26 cellular contexts compared by ENCODE assay signal in the genomic region with DNA sequence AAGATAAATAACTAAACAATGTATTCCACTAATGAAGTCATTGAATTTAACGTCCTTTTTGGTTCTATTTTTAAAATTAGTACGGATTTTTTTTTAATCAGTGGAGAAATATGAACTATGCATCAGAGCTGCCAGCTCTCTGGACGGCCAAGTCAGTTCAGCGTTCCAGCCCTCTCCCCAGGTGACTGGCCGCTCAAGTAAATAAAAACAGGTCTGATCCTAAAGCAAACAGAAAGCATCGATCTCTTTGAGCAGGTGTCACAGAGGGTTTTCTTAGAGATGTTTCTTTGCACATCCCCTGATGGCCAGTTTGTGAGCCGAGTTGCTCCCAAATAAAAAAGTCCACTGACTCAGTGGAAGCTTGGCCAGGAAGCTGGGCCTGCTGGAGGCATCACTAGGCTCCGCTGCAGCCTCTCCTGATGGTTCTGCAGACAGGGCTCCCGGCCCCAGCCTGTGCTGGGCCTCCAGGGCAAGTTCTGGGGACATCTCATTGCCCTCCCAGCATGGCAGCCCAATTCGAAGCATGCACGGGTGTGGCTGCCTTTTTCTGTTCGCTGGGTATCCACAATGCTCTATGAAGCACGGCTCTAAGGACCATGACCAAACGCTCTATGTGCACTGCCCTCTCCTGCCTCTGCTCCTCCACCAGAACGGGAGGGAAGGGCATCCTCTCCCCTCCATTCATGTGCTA.
DNase-seq lines count a peak whose midpoint lies in the region; ATAC-seq, FAIRE-seq and TF ChIP-seq lines count a peak whose summit lies in the region.
"Had no signal": no experiment of that assay in that cellular context is flagged by ENCODE, and none has a peak within 500 bp of the region (broad histone marks: within the 10 kb centered on the region; RNA-seq: fewer than 3 reads in every experiment).

No MANE protein-coding gene starts in this region.

- no peaks in the 10 kb centered on the region for H3K36me3 Mint-ChIP-seq in CD4-positive, alpha-beta memory T cell
- H3K36me3 Mint-ChIP-seq: brain; CD8-positive, alpha-beta memory T cell had no signal

- CTCF ChIA-PET in HepG2 (lab: Yijun Ruan, JAX; ENCODE audit: low intra/inter-chr PET ratio, low total read pairs) = no interaction called here
- CTCF ChIA-PET in CD4-positive, alpha-beta memory T cell (lab: Charles Lee; ENCODE audit: partially characterized antibody) = no interaction called here

- intact Hi-C loops in HepG2 (cut with micrococcal nuclease; ENCODE audit: unreplicated experiment) = no loop called here
- intact Hi-C loops in sigmoid colon (cut with DNase I) = no loop called here
- intact Hi-C loops in CD4-positive, alpha-beta memory T cell (cut with micrococcal nuclease) = no loop called here

- peaks cover 0 to 5% (median 1%) of the 10 kb centered on the region in 8 donors for H3K9me3 Mint-ChIP-seq in CD4-positive, alpha-beta memory T cell
- H3K9me3 Mint-ChIP-seq: activated CD4-positive, alpha-beta T cell treated with anti-CD3 and anti-CD28 coated beads, Interleukin-2, amount 10 ng/mL, durations not matched to agents 7 days and 5 days; activated T-cell treated with anti-CD3 and anti-CD28 coated beads, Interleukin-2, amount 50 U/mL, for 4 hours had no signal

- DNase-seq in NCI-H748 (lab: John Stamatoyannopoulos, UW; ENCODE audit: unreplicated experiment) (peak; percentile 52), NCI-H748 treated with DMSO at 0.1 percent for 48 hours (lab: John Stamatoyannopoulos, UW) (no peak), NCI-H510A (lab: John Stamatoyannopoulos, UW) (peak; percentile 36), HepG2 (ENCODE audit: low spot score) (no peak), sigmoid colon (peak; percentile 32), 8988T (no peak)
- DNase-seq in CD4-positive, alpha-beta memory T cell = no peak
- DNase-seq: activated CD4-positive, alpha-beta T cell treated with anti-CD3 and anti-CD28 coated beads, Interleukin-2, amount 10 ng/mL, durations not matched to agents 7 days and 5 days; activated naive CD4-positive, alpha-beta T cell; activated T-cell treated with anti-CD3 and anti-CD28 coated beads, Interleukin-2, amount 50 U/mL, for 4 hours; CD8-positive, alpha-beta memory T cell; MM.1S; NCI-H1417 treated with DMSO at 0.1 percent for 48 hours; NCI-H2107; NCI-H446 treated with DMSO at 0.1 percent for 48 hours; SIG-M5; stimulated activated naive CD4-positive, alpha-beta T cell treated with Interleukin-2 at 50 U/mL for 16 hours; SW 1271; T1000 had no signal

- no peaks in the 10 kb centered on the region for H3K79me2 ChIP-seq in HepG2 (ENCODE audit: insufficient read depth, low read length)

- no peak overlapping the region for H3K27ac Mint-ChIP-seq in CD4-positive, alpha-beta memory T cell
- H3K27ac Mint-ChIP-seq: CD8-positive, alpha-beta memory T cell had no signal

- no peak for FAIRE-seq in HepG2 (lab: Jason Lieb, UNC)
- FAIRE-seq: K562 had no signal

- TF ChIP-seq RAD21 in HepG2 (CRISPR knock-in tag; IDR thresholded peaks at IDR 0.05) = no peak

- H3K36me3 ChIP-seq in HepG2 (replicated peaks in 1 of 2; ENCODE audit: control insufficient read depth in 1 of 2, insufficient read depth in 2 of 2, low read length in 2 of 2) (no peaks in the 10 kb centered on the region), sigmoid colon (no peaks in the 10 kb centered on the region)
- no peaks in the 10 kb centered on the region for H3K36me3 ChIP-seq in CD4-positive, alpha-beta memory T cell (ENCODE audit: insufficient read depth, low read length)
- H3K36me3 ChIP-seq: neutrophil, prostate gland, vagina had no signal

- H3K27me3 ChIP-seq in HepG2 (ENCODE audit: control insufficient read depth in 1 of 2, insufficient read depth in 2 of 2, low read length in 2 of 2) (peaks cover 0 to 17% of the 10 kb centered on the region in 2 experiments; a peak in 3 of 5 replicates), sigmoid colon (peaks cover 0 to 26% (median 0%) of the 10 kb centered on the region in 3 donors)
- no peaks in the 10 kb centered on the region for H3K27me3 ChIP-seq in CD4-positive, alpha-beta memory T cell (ENCODE audit: insufficient read depth, low read length)
- H3K27me3 ChIP-seq: vagina had no signal

- peak overlapping the region in 1 of 8 donors; percentile 48 for H3K4me3 Mint-ChIP-seq in CD4-positive, alpha-beta memory T cell
- H3K4me3 Mint-ChIP-seq: activated CD4-positive, alpha-beta T cell treated with anti-CD3 and anti-CD28 coated beads, Interleukin-2, amount 10 ng/mL, durations not matched to agents 7 days and 5 days; activated T-cell treated with anti-CD3 and anti-CD28 coated beads, Interleukin-2, amount 50 U/mL, for 4 hours; brain; CD8-positive, alpha-beta memory T cell had no signal

- TF ChIP-seq CTCF in HepG2 (CRISPR knock-in tag; IDR thresholded peaks at IDR 0.05) (no peak), sigmoid colon (IDR thresholded peaks at IDR 0.05) (no peak)

- H4K20me1 ChIP-seq in HepG2 (ENCODE audit: insufficient read depth, low read length) = no peaks in the 10 kb centered on the region

- POLR2A ChIA-PET in HepG2 (lab: Yijun Ruan, JAX) = no interaction called here
- POLR2A ChIA-PET in CD4-positive, alpha-beta memory T cell (lab: Charles Lee; ENCODE audit: partially characterized antibody) = no interaction called here

- in situ Hi-C loops in HepG2 (cut with HindIII; ENCODE audit: extremely low pct_ligation_motif_present, low pct_unique_long_range_greater_than_20kb) = no loop called here

- H3K4me1 ChIP-seq in HepG2 (ENCODE audit: insufficient read depth, low read length) (no peaks in the 10 kb centered on the region), sigmoid colon (no peaks in the 10 kb centered on the region)
- no peaks in the 10 kb centered on the region for H3K4me1 ChIP-seq in CD4-positive, alpha-beta memory T cell (ENCODE audit: insufficient read depth, low read length)
- H3K4me1 ChIP-seq: prostate gland, vagina had no signal

- no peak overlapping the region for H2AFZ ChIP-seq in HepG2 (ENCODE audit: low read length)

- TF ChIP-seq EP300 in HepG2 (IDR thresholded peaks at IDR 0.05; ENCODE audit: low read depth in 2 of 2, low read length in 2 of 2) = no peak
- TF ChIP-seq EP300 in HepG2 (CRISPR knock-in tag; IDR thresholded peaks at IDR 0.05; ENCODE audit: borderline replicate concordance) = no peak
- no peak for TF ChIP-seq EP300 in sigmoid colon (IDR thresholded peaks at IDR 0.05)

- H3K27ac ChIP-seq in HepG2 (ENCODE audit: extremely low read length, insufficient read depth, low read length) (no peak overlapping the region), sigmoid colon (no peak overlapping the region)
- no peak overlapping the region for H3K27ac ChIP-seq in CD4-positive, alpha-beta memory T cell (ENCODE audit: low read depth, low read length)
- H3K27ac ChIP-seq: 22Rv1, neutrophil, prostate gland, vagina had no signal

- WGBS in HepG2 (ENCODE audit: low lambda C conversion rate) = 2% methylated on average over 10 of the region's 15 CpGs
- 59 to 73% methylated on average over 15 of the region's 15 CpGs for WGBS in sigmoid colon, 2 donors

- H3K27me3 Mint-ChIP-seq in CD4-positive, alpha-beta memory T cell = peaks cover 4 to 10% of the 10 kb centered on the region in 2 donors

- no peak overlapping the region for H3K9ac ChIP-seq in HepG2 (ENCODE audit: insufficient read depth, low read depth, low read length)

- no peak overlapping the region for H3K4me2 ChIP-seq in HepG2 (ENCODE audit: low read depth, low read length)

- no peak overlapping the region for H3K4me3 ChIP-seq in HepG2 (replicated peaks in 1 of 3; ENCODE audit: insufficient read depth in 1 of 3, low read depth in 2 of 3, low read length in 3 of 3)
- no peak overlapping the region for H3K4me3 ChIP-seq in sigmoid colon
- H3K4me3 ChIP-seq in CD4-positive, alpha-beta memory T cell (ENCODE audit: low read length in 2 of 2) = no peak overlapping the region
- H3K4me3 ChIP-seq: K562, prostate gland, vagina had no signal

- H3K9me3 ChIP-seq in HepG2 (ENCODE audit: low read length) (no peaks in the 10 kb centered on the region), sigmoid colon (no peaks in the 10 kb centered on the region)
- no peaks in the 10 kb centered on the region for H3K9me3 ChIP-seq in CD4-positive, alpha-beta memory T cell (ENCODE audit: control insufficient read depth in 1 of 2, low read length in 2 of 2)
- H3K9me3 ChIP-seq: neutrophil, prostate gland, vagina had no signal

- no peaks in the 10 kb centered on the region for H3K4me1 Mint-ChIP-seq in CD4-positive, alpha-beta memory T cell
- H3K4me1 Mint-ChIP-seq: activated CD4-positive, alpha-beta T cell treated with anti-CD3 and anti-CD28 coated beads, Interleukin-2, amount 10 ng/mL, durations not matched to agents 7 days and 5 days; CD8-positive, alpha-beta memory T cell had no signal

- ATAC-seq in HepG2 (peak; percentile 44; the same call in 2 of the 3 replicates), GM18520 (IDR thresholded peaks at IDR 0.05; ENCODE audit: unreplicated experiment) (no peak)
- ATAC-seq: activated T-cell treated with anti-CD3 and anti-CD28 coated beads, Interleukin-2, amount 50 U/mL, for 4 hours; K562 had no signal

- BruUV-seq in HepG2 (replicated peaks; lab: Mats Ljungman, UMichigan) = no TSS peak

- TF ChIP-seq POLR2A in HepG2 (IDR thresholded peaks at IDR 0.05; ENCODE audit: insufficient read depth in 1 of 2, low read depth in 2 of 2, low read length in 2 of 2) (no peak), sigmoid colon (IDR thresholded peaks at IDR 0.05) (no peak)

TF ChIP-seq in HepG2, 621 proteins besides CTCF, POLR2A, EP300 and RAD21 (continues in another document):
- TF ChIP-seq SCMH1 (CRISPR knock-in tag; IDR thresholded peaks at IDR 0.05; ENCODE audit: borderline replicate concordance) = no peak

Comparison
In these comparisons a context has a peak if more than half of its experiments do, and no peak if none do; other contexts are left out.
1. DNase-seq: peak in NCI-H748 (single experiment), NCI-H510A (single experiment) and sigmoid colon (single experiment); none in NCI-H748 treated with DMSO at 0.1 percent for 48 hours (single experiment), HepG2 (single experiment), CD4-positive, alpha-beta memory T cell (0 of 5) and 8988T (single experiment).